In the genomic region with DNA sequence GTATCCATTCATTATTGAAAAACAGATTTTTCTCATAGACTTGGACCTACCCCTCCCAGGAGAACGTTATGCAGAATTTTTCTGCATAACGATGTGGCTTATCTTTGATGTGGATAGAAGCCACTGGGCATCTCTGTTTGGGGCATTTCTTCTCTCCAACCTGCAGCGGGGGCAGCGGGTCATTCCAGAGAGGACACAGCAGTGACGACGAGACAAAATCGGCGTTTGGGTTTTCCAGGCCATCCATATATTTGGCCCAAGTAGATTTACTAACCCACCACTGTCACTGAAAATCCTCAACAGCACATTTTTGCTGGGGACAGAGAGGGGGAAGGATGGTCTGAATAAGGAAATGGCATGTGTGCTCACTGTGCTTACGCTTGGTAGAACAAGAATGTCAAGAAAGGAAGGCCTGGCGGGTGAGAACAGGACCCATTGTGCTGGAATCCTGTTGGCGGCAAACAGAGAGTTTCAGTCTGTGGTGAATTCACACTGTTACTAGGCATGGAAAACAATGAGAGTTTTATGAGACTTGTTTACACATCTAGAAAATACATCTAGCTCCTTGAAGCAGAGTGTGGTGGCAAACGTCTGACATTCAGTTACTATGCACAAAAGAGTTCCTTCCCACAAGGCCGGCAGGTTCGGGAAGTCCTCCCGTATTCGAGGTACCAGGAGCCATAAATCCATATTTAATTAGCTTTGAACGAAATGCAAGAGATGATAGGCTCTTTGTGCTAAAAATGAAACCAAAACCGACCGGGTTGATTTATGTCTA, we compare ENCODE assay signal across 8 cellular contexts.
A peak's percentile ranks its signal among the peaks of the same experiment; 100 is the strongest.
DNase-seq lines count a peak whose midpoint lies in the region; ATAC-seq, FAIRE-seq and TF ChIP-seq lines count a peak whose summit lies in the region.

No MANE protein-coding gene starts in this region.

- H3K36me3 Mint-ChIP-seq in activated CD8-positive, alpha-beta memory T cell treated with anti-CD3 and anti-CD28 coated beads, Interleukin-2, amount 10 ng/mL, durations not matched to agents 7 days and 5 days, result peaks cover 1% of the 10 kb centered on the region

- H3K36me3 ChIP-seq in K562 (ENCODE audit: control insufficient read depth, insufficient read depth, low read length), result no peaks in the 10 kb centered on the region
- H3K36me3 ChIP-seq in thoracic aorta, result no peaks in the 10 kb centered on the region

- peak overlapping the region; percentile 67 for H3K4me3 Mint-ChIP-seq in activated CD8-positive, alpha-beta memory T cell treated with anti-CD3 and anti-CD28 coated beads, Interleukin-2, amount 10 ng/mL, durations not matched to agents 7 days and 5 days

- peaks cover 43% of the 10 kb centered on the region for H3K4me1 Mint-ChIP-seq in activated CD8-positive, alpha-beta memory T cell treated with anti-CD3 and anti-CD28 coated beads, Interleukin-2, amount 10 ng/mL, durations not matched to agents 7 days and 5 days

- H3K27me3 ChIP-seq in K562 (ENCODE audit: control insufficient read depth in 2 of 2, insufficient read depth in 2 of 2, low read length in 2 of 2) (peaks cover 2 to 24% of the 10 kb centered on the region in 2 experiments; a peak in 4 of 5 replicates), thoracic aorta (replicated peaks; ENCODE audit: insufficient read depth) (no peaks in the 10 kb centered on the region)

- H3K27me3 Mint-ChIP-seq in activated CD8-positive, alpha-beta memory T cell treated with anti-CD3 and anti-CD28 coated beads, Interleukin-2, amount 10 ng/mL, durations not matched to agents 7 days and 5 days, result peaks cover 12% of the 10 kb centered on the region

- H3K4me1 ChIP-seq in K562 (replicated peaks in 1 of 2; ENCODE audit: control insufficient read depth in 2 of 2, insufficient read depth in 2 of 2, low read length in 2 of 2) (no peaks in the 10 kb centered on the region; a peak in 2 of 5 replicates), thoracic aorta (ENCODE audit: control insufficient read depth in 1 of 2, low read depth in 2 of 2) (peaks cover 19 to 38% of the 10 kb centered on the region in 2 donors)

- no peak for FAIRE-seq in K562 (lab: Jason Lieb, UNC)

- DNase-seq in activated CD8-positive, alpha-beta memory T cell treated with anti-CD3 and anti-CD28 coated beads, Interleukin-2, amount 10 ng/mL, durations not matched to agents 7 days and 5 days, result no peak
- no peak for DNase-seq in activated CD8-positive, alpha-beta memory T cell treated with anti-CD3 and anti-CD28 coated beads for 24 hours
- DNase-seq in K562 (ENCODE audit: extremely low read depth in 1 of 4, low spot score in 3 of 4), result no peak
- peak; percentile 47 to 76 for DNase-seq in lung microvascular endothelial cell (ENCODE audit: low read depth in 2 of 2)
- no peak for DNase-seq in thoracic aorta (ENCODE audit: low spot score)
- DNase-seq in GM19240 (ENCODE audit: insufficient read length, low spot score), result no peak

- H3K4me3 ChIP-seq in K562 (no peak overlapping the region), thoracic aorta (peak overlapping the region; percentile 46)

- H3K79me2 ChIP-seq in K562 (ENCODE audit: control insufficient read depth, insufficient read depth, low read length), result no peaks in the 10 kb centered on the region

- H3K27ac ChIP-seq in K562 (ENCODE audit: extremely low read depth, low read depth, low read length) (no peak overlapping the region), thoracic aorta (peak overlapping the region in 1 of 2 donors; percentile 19)

- no peaks in the 10 kb centered on the region for H3K9me3 Mint-ChIP-seq in activated CD8-positive, alpha-beta memory T cell treated with anti-CD3 and anti-CD28 coated beads, Interleukin-2, amount 10 ng/mL, durations not matched to agents 7 days and 5 days (ENCODE audit: low read depth)

- TF ChIP-seq POLR2A in K562 (conservative IDR thresholded peaks at IDR 0.05), result no peak

- peaks cover 15% of the 10 kb centered on the region for H4K20me1 ChIP-seq in K562 (replicated peaks; ENCODE audit: control insufficient read depth, insufficient read depth, low read length)

- H2AFZ ChIP-seq in K562 (ENCODE audit: low read depth, low read length), result no peak overlapping the region

- TF ChIP-seq CTCF in K562 (IDR thresholded peaks at IDR 0.05 in 2 of 3, conservative IDR thresholded peaks at IDR 0.05 in 1 of 3; ENCODE audit: insufficient read depth in 2 of 3, low read depth in 1 of 3, low read length in 3 of 3), result no peak
- no peak for TF ChIP-seq CTCF in thoracic aorta (IDR thresholded peaks at IDR 0.05)

- no peaks in the 10 kb centered on the region for H3K9me3 ChIP-seq in K562 (replicated peaks; ENCODE audit: control insufficient read depth, insufficient read depth, low read depth, low read length)
- H3K9me3 ChIP-seq in thoracic aorta, result no peaks in the 10 kb centered on the region

- H3K4me2 ChIP-seq in K562 (ENCODE audit: insufficient read depth, low read length), result no peak overlapping the region

- WGBS in K562 (ENCODE audit: insufficient coverage, low coverage, missing lambda C conversion rate), result 26% methylated on average over 19 of the region's 19 CpGs

- peak; percentile 31 for ATAC-seq in activated CD8-positive, alpha-beta memory T cell treated with anti-CD3 and anti-CD28 coated beads, Interleukin-2, amount 10 ng/mL, durations not matched to agents 7 days and 5 days
- ATAC-seq in K562 (no peak), thoracic aorta (ENCODE audit: insufficient number of reproducible peaks, low FRiP score, low read depth) (no peak), GM19035 (IDR thresholded peaks at IDR 0.05; ENCODE audit: unreplicated experiment) (no peak), GM21717 (IDR thresholded peaks at IDR 0.05; ENCODE audit: unreplicated experiment) (no peak)

- POLR2A ChIA-PET in K562 (lab: Yijun Ruan, JAX), result no interaction called here

- no peak for TF ChIP-seq RAD21 in K562 (CRISPR knock-in tag; conservative IDR thresholded peaks at IDR 0.05 in 1 of 2, IDR thresholded peaks at IDR 0.05 in 1 of 2)

- no peaks in the 10 kb centered on the region for H3K9me1 ChIP-seq in K562 (ENCODE audit: control insufficient read depth, insufficient read depth, low read length)

- intact Hi-C loops in K562 (cut with micrococcal nuclease), result no loop called here

- in situ Hi-C loops in K562 (cut with MboI), result no loop called here

- no peak for TF ChIP-seq EP300 in K562 (IDR thresholded peaks at IDR 0.05; ENCODE audit: low read length)

- no peak overlapping the region for H3K9ac ChIP-seq in K562 (ENCODE audit: insufficient read depth in 1 of 2, low read depth in 2 of 2, low read length in 2 of 2)

- CTCF ChIA-PET in activated CD8-positive, alpha-beta memory T cell treated with anti-CD3 and anti-CD28 coated beads, Interleukin-2, amount 10 ng/mL, durations not matched to agents 7 days and 5 days (lab: Charles Lee), result interaction anchor here (1.2 kb wide), 1 partner anchor 278 kb away, joined by 3 read pairs; no protein-coding TSS in a partner anchor
- CTCF ChIA-PET in K562 (lab: Yijun Ruan, JAX; ENCODE audit: low intra/inter-chr PET ratio), result no interaction called here

- BruUV-seq in K562 (replicated peaks; lab: Mats Ljungman, UMichigan), result no TSS peak

- peak overlapping the region; percentile 75 for H3K27ac Mint-ChIP-seq in activated CD8-positive, alpha-beta memory T cell treated with anti-CD3 and anti-CD28 coated beads, Interleukin-2, amount 10 ng/mL, durations not matched to agents 7 days and 5 days

TF ChIP-seq in K562, 482 proteins besides CTCF, POLR2A, EP300 and RAD21:
- TF ChIP-seq ZNF24 (IDR thresholded peaks at IDR 0.05), result no peak
- TF ChIP-seq RNF2 (IDR thresholded peaks at IDR 0.05), result peak; percentile 34; the same call in 1 of the 2 replicates

Comparison
In these comparisons a context has a peak if more than half of its experiments do, and no peak if none do; other contexts are left out.
1. DNase-seq: peak in lung microvascular endothelial cell (2 of 2); none in activated CD8-positive, alpha-beta memory T cell treated with anti-CD3 and anti-CD28 coated beads, Interleukin-2, amount 10 ng/mL, durations not matched to agents 7 days and 5 days (single experiment), activated CD8-positive, alpha-beta memory T cell treated with anti-CD3 and anti-CD28 coated beads for 24 hours (single experiment), K562 (0 of 4), thoracic aorta (single experiment) and GM19240 (single experiment).